8 cellular contexts compared by ENCODE assay signal in the genomic region with DNA sequence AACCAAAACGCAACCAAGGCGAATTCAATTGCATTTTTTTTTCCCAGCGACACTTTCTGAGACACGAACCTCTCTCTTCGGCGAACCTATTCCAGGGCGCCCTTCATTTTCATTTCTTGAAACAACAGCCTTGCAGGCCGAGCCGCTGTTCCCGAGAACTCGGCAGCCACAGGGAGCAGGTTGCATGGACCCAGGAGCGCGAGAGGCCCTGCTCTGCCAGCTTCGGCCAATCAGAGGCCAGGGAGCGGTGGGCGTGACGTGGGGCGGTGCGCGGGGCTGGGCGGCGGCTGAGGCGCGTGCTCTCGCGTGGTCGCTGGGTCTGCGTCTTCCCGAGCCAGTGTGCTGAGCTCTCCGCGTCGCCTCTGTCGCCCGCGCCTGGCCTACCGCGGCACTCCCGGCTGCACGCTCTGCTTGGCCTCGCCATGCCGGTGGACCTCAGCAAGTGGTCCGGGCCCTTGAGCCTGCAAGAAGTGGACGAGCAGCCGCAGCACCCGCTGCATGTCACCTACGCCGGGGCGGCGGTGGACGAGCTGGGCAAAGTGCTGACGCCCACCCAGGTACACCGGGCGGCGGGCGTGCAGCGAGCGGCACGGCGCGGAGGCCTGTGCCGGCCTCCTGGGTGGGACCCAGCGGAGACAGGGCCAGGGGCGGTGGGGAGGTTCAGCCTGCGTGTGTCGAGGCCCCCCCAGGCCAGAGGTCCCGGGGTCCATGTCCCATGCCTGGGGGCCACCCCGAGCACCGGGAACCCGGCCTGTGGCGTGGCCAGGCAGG. TPM values are rescaled to one million over a fixed set of nuclear protein-coding genes. Genes with fewer than 3 reads are reported as not detected.
A peak's percentile ranks its signal among the peaks of the same experiment; 100 is the strongest.
DNase-seq lines count a peak whose midpoint lies in the region; ATAC-seq and TF ChIP-seq lines count a peak whose summit lies in the region.

A gene (plus strand): TSS at position 337 of the 771 bp plus-strand sequence. CDS start 86 bp downstream, at position 423.

- H3K9me3 Mint-ChIP-seq in CD8-positive, alpha-beta T cell, result no peaks in the 10 kb centered on the region

- no peaks in the 10 kb centered on the region for H3K9me3 ChIP-seq in CD8-positive, alpha-beta T cell (ENCODE audit: low read length)

- CTCF ChIA-PET in CD8-positive, alpha-beta T cell (lab: Charles Lee), result interaction anchor here (0.9 to 2.4 kb wide), 4 partner anchors 15 to 1526 kb away, joined by 3 to 6 read pairs (median 4); no protein-coding TSS in a partner anchor

- peak within 1 kb of the TSS; percentile 97 for H3K4me3 Mint-ChIP-seq in CD8-positive, alpha-beta T cell

- H3K4me1 ChIP-seq in CD8-positive, alpha-beta T cell (ENCODE audit: insufficient read depth, low read length), result peaks cover 27% of the 10 kb centered on the region

- DNase-seq in CD8-positive, alpha-beta T cell, result peak; percentile 86 to 95 (median 91)
- peak; percentile 96 for DNase-seq in HK-2 (ENCODE audit: unreplicated experiment)
- DNase-seq in NK-92 (lab: John Stamatoyannopoulos, UW; ENCODE audit: unreplicated experiment), result peak; percentile 57
- peak; percentile 97 for DNase-seq in activated CD8-positive, alpha-beta memory T cell treated with anti-CD3 and anti-CD28 coated beads for 24 hours
- DNase-seq in effector CD4-positive, alpha-beta T cell, result peak; percentile 90
- peak; percentile 95 to 96 for DNase-seq in lung microvascular endothelial cell (ENCODE audit: low read depth in 2 of 2)
- DNase-seq in stimulated activated CD4-positive, alpha-beta T cell treated with anti-CD3 and anti-CD28 coated beads, TNF-alpha, amount 100 ng/mL, for 4 hours (ENCODE audit: low read depth in 3 of 3), result peak; percentile 83 to 88 (median 84)

- intact Hi-C loops in CD8-positive, alpha-beta T cell (cut with DNase I, micrococcal nuclease), result loop anchor here (1.0 to 10.0 kb wide), 9 partner anchors 15 to 951 kb away; a partner anchor contains a TSS

- no peaks in the 10 kb centered on the region for H3K27me3 Mint-ChIP-seq in CD8-positive, alpha-beta T cell (ENCODE audit: low read depth)

- H3K27ac Mint-ChIP-seq in CD8-positive, alpha-beta T cell, result peak within 1 kb of the TSS; percentile 94

- POLR2A ChIA-PET in CD8-positive, alpha-beta T cell (lab: Charles Lee), result interaction anchor here (0.9 to 2.0 kb wide), 13 partner anchors 8 to 240 kb away, joined by 3 to 15 read pairs (median 5); a partner anchor contains a TSS

- ATAC-seq in CD8-positive, alpha-beta T cell, result peak; percentile 99
- ATAC-seq in GM19452 (IDR thresholded peaks at IDR 0.05; ENCODE audit: unreplicated experiment), result peak; percentile 94

- H3K4me1 Mint-ChIP-seq in CD8-positive, alpha-beta T cell (ENCODE audit: low read depth), result peaks cover 33% of the 10 kb centered on the region

- peaks cover 16% of the 10 kb centered on the region for H3K36me3 ChIP-seq in CD8-positive, alpha-beta T cell (ENCODE audit: insufficient read depth, low read length)

- H3K27me3 ChIP-seq in CD8-positive, alpha-beta T cell (ENCODE audit: insufficient read depth, low read length), result no peaks in the 10 kb centered on the region

- peaks cover 32% of the 10 kb centered on the region for H3K36me3 Mint-ChIP-seq in CD8-positive, alpha-beta T cell

- peak within 1 kb of the TSS; percentile 60 for H3K4me3 ChIP-seq in CD8-positive, alpha-beta T cell (ENCODE audit: low read depth, low read length)

- peak within 1 kb of the TSS; percentile 78 for H3K27ac ChIP-seq in CD8-positive, alpha-beta T cell (ENCODE audit: low read depth, low read length)

- no peak for TF ChIP-seq CTCF in CD8-positive, alpha-beta T cell (IDR thresholded peaks at IDR 0.05)

RNA-seq across cellular contexts. Expression of the gene that starts here (rescaled TPM):
- 10 to 100 TPM; 91.2 to 91.6 TPM for total RNA-seq in CD8-positive, alpha-beta T cell
- total RNA-seq in lung microvascular endothelial cell, result 146 and 161 TPM in 2 replicates

Comparison
In these comparisons a context has a peak if more than half of its experiments do, and no peak if none do; other contexts are left out.
1. Peak in every context shown above with its lines: DNase-seq, ATAC-seq, H3K4me3 ChIP-seq and H3K27ac ChIP-seq.